Comparison of ENCODE assay signal across 17 cellular contexts in genomic region chr5:149325166-149325735, GRCh38. TPM values are rescaled to one million over a fixed set of nuclear protein-coding genes. Genes with fewer than 3 reads are reported as not detected.
A peak's percentile ranks its signal among the peaks of the same experiment; 100 is the strongest.
DNase-seq lines count a peak whose midpoint lies in the region; ATAC-seq and TF ChIP-seq lines count a peak whose summit lies in the region.
"Had no signal": no experiment of that assay in that cellular context is flagged by ENCODE, and none has a peak within 500 bp of the region (broad histone marks: within the 10 kb centered on the region; RNA-seq: fewer than 3 reads in every experiment).

No MANE protein-coding gene starts in this region.

- no peaks in the 10 kb centered on the region for H3K9me3 ChIP-seq in left ventricle myocardium inferior (replicated peaks)
- no peaks in the 10 kb centered on the region for H3K9me3 ChIP-seq in SJSA1 (replicated peaks)
- no peaks in the 10 kb centered on the region for H3K9me3 ChIP-seq in upper lobe of right lung
- H3K9me3 ChIP-seq in body of pancreas, result no peaks in the 10 kb centered on the region
- H3K9me3 ChIP-seq: ovary had no signal

- TF ChIP-seq CTCF in left ventricle myocardium inferior (IDR thresholded peaks at IDR 0.05; ENCODE audit: borderline replicate concordance) (no peak), fibroblast of the aortic adventitia (IDR thresholded peaks at IDR 0.05; ENCODE audit: insufficient read depth, low read length) (no peak), upper lobe of right lung (IDR thresholded peaks at IDR 0.05) (no peak), body of pancreas (IDR thresholded peaks at IDR 0.05) (no peak)

- peak overlapping the region; percentile 72 for H3K27ac ChIP-seq in left ventricle myocardium inferior (replicated peaks)
- H3K27ac ChIP-seq in SJSA1, result peak overlapping the region; percentile 74
- H3K27ac ChIP-seq in upper lobe of right lung, result peak overlapping the region; percentile 18
- H3K27ac ChIP-seq in body of pancreas, result no peak overlapping the region
- H3K27ac ChIP-seq: ovary had no signal

- DNase-seq in left ventricle myocardium inferior (no peak), cardiac septum (ENCODE audit: low spot score) (no peak), SJSA1 (ENCODE audit: low read depth in 1 of 2, low spot score in 2 of 2) (peak in 1 of 2 experiments; percentile 23), fibroblast of the aortic adventitia (ENCODE audit: low read depth) (peak; percentile 53), upper lobe of right lung (no peak), body of pancreas (no peak), NCI-H2081 (lab: John Stamatoyannopoulos, UW) (no peak)
- DNase-seq: activated CD4-positive, alpha-beta T cell treated with anti-CD3 and anti-CD28 coated beads for 48 hours; activated naive CD8-positive, alpha-beta T cell treated with anti-CD3 and anti-CD28 coated beads, Interleukin-2, amount 50 U/mL, for 24 hours; activated T-cell treated with anti-CD3 and anti-CD28 coated beads, Interleukin-2, amount 50 U/mL, for 24 hours; Calu3; H9; KG1; NCI-H1436 treated with DMSO at 0.1 percent for 48 hours; ovary; SHP77 had no signal

- ATAC-seq in upper lobe of right lung, result no peak
- ATAC-seq in GM21423 (IDR thresholded peaks at IDR 0.05; ENCODE audit: unreplicated experiment), result no peak
- ATAC-seq in body of pancreas, result no peak
- ATAC-seq: activated naive CD8-positive, alpha-beta T cell treated with anti-CD3 and anti-CD28 coated beads, Interleukin-2, amount 50 U/mL, for 24 hours had no signal

- peaks cover 85% of the 10 kb centered on the region for H3K36me3 ChIP-seq in left ventricle myocardium inferior
- peaks cover 22% of the 10 kb centered on the region for H3K36me3 ChIP-seq in SJSA1
- H3K36me3 ChIP-seq in upper lobe of right lung, result no peaks in the 10 kb centered on the region
- H3K36me3 ChIP-seq in body of pancreas (replicated peaks in 1 of 2; ENCODE audit: insufficient read depth in 1 of 2, low read depth in 2 of 2), result no peaks in the 10 kb centered on the region
- H3K36me3 ChIP-seq: ovary had no signal

- intact Hi-C loops in left ventricle myocardium inferior (cut with micrococcal nuclease) (no loop called here), cardiac septum (cut with DNase I) (no loop called here), upper lobe of right lung (cut with DNase I) (no loop called here), body of pancreas (cut with DNase I) (no loop called here)

- no peaks in the 10 kb centered on the region for H3K27me3 ChIP-seq in left ventricle myocardium inferior (ENCODE audit: low read depth)
- no peaks in the 10 kb centered on the region for H3K27me3 ChIP-seq in SJSA1 (replicated peaks)
- no peaks in the 10 kb centered on the region for H3K27me3 ChIP-seq in upper lobe of right lung
- H3K27me3 ChIP-seq in body of pancreas, result no peaks in the 10 kb centered on the region
- H3K27me3 ChIP-seq: ovary had no signal

- no peak for TF ChIP-seq POLR2A in body of pancreas (IDR thresholded peaks at IDR 0.05)

- H3K4me3 ChIP-seq in left ventricle myocardium inferior (no peak overlapping the region), SJSA1 (no peak overlapping the region), fibroblast of the aortic adventitia (ENCODE audit: low read depth, low read length) (no peak overlapping the region), upper lobe of right lung (no peak overlapping the region), body of pancreas (no peak overlapping the region)
- H3K4me3 ChIP-seq: ovary had no signal

- H3K4me1 ChIP-seq in left ventricle myocardium inferior, result peaks cover 46% of the 10 kb centered on the region
- H3K4me1 ChIP-seq in SJSA1 (replicated peaks), result peaks cover 30% of the 10 kb centered on the region
- H3K4me1 ChIP-seq in upper lobe of right lung, result peaks cover 10% of the 10 kb centered on the region
- H3K4me1 ChIP-seq in body of pancreas, result peaks cover 11% of the 10 kb centered on the region

RNA-seq across cellular contexts. Expression of gene GRPEL2, which starts 20.0 kb away (rescaled TPM):
- total RNA-seq in left ventricle myocardium inferior (7.6 TPM), cardiac septum (11.0 TPM), fibroblast of the aortic adventitia (ENCODE audit: low replicate concordance) (24.4 and 37.0 TPM in 2 replicates), upper lobe of right lung (23.9 TPM), body of pancreas (10 to 100 TPM in 1 of 2 donors, 1 to 10 TPM in 1; 4.9 to 10.6 TPM)
- total RNA-seq in SJSA1 (2014; rRNA removed; shearing (Covaris generic)), result 29.6 and 35.0 TPM in 2 replicates

RNA-seq across cellular contexts. Expression of gene PCYOX1L, which starts 32.6 kb away (rescaled TPM):
- 3.2 TPM for total RNA-seq in left ventricle myocardium inferior
- 4.3 TPM for total RNA-seq in cardiac septum
- total RNA-seq in SJSA1 (2014; rRNA removed; shearing (Covaris generic)), result 23.7 and 26.4 TPM in 2 replicates
- 6.3 and 6.4 TPM in 2 replicates for total RNA-seq in fibroblast of the aortic adventitia (ENCODE audit: low replicate concordance)
- total RNA-seq in upper lobe of right lung, result 6.6 TPM
- total RNA-seq in body of pancreas, result 1 to 10 TPM; 3.9 to 5.6 TPM

RNA-seq across cellular contexts. Expression of gene AFAP1L1, which starts 53.6 kb away (rescaled TPM):
- total RNA-seq in left ventricle myocardium inferior (40.6 TPM), cardiac septum (55.2 TPM), fibroblast of the aortic adventitia (ENCODE audit: low replicate concordance) (2.3 and 10.8 TPM in 2 replicates), upper lobe of right lung (32.7 TPM), body of pancreas (1 to 10 TPM; 2.9 to 5.9 TPM)
- 26.6 and 33.2 TPM in 2 replicates for total RNA-seq in SJSA1 (2014; rRNA removed; shearing (Covaris generic))

RNA-seq across cellular contexts. Expression of gene IL17B, which starts 53.8 kb away (rescaled TPM):
- total RNA-seq in left ventricle myocardium inferior, result not detected
- total RNA-seq in cardiac septum, result not detected
- 1.00 TPM in 1 of 2 replicates, not detected in the other for total RNA-seq in SJSA1 (2014; rRNA removed; shearing (Covaris generic))
- not detected in 2 replicates for total RNA-seq in fibroblast of the aortic adventitia (ENCODE audit: low replicate concordance)
- not detected for total RNA-seq in upper lobe of right lung
- not detected for total RNA-seq in body of pancreas
- total RNA-seq: Calu3, H9 had no signal

Comparison
In these comparisons a context has a peak if more than half of its experiments do, and no peak if none do; other contexts are left out.
1. H3K27ac ChIP-seq: peak in left ventricle myocardium inferior (single experiment), SJSA1 (single experiment) and upper lobe of right lung (single experiment); none in body of pancreas (0 of 4).